8 cellular contexts compared by ENCODE assay signal in the genomic region with DNA sequence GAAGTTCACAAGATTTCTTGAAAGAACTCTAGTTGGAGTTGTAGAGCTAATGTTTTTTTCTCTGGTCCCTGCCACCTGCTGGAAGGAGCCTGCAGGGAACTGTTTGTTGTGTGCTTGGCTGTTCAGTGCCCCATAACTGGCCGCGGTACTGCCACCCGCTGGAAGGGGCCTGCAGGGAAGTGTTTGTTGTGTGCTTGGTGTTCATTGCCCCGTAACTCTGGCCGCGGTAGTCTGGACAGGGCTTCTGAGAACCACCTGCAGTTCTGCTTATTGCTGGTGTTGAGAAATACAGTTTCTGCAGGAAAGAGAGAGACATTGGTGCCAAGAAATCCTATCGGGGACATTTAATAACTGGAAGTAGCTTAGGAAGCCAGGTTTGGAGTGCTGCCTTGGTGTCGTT. TPM values are rescaled to one million over a fixed set of nuclear protein-coding genes. Genes with fewer than 3 reads are reported as not detected.
DNase-seq lines count a peak whose midpoint lies in the region; ATAC-seq and TF ChIP-seq lines count a peak whose summit lies in the region.

No MANE protein-coding gene starts in this region.

- POLR2A ChIA-PET in naive thymus-derived CD4-positive, alpha-beta T cell (lab: Charles Lee), result no interaction called here

- WGBS in liver, result 13% methylated on average over 8 of the region's 8 CpGs

- DNase-seq in NCI-H748 (lab: John Stamatoyannopoulos, UW; ENCODE audit: unreplicated experiment) (peak; percentile 67), NCI-H748 treated with DMSO at 0.1 percent for 48 hours (lab: John Stamatoyannopoulos, UW) (no peak), NCI-H510A (lab: John Stamatoyannopoulos, UW) (peak; percentile 45), cerebellum (ENCODE audit: low spot score) (peak; percentile 38), NCI-H187 treated with DMSO at 0.1 percent for 48 hours (lab: John Stamatoyannopoulos, UW) (no peak)
- DNase-seq in naive thymus-derived CD4-positive, alpha-beta T cell, result no peak

- peaks cover 0 to 60% (median 26%) of the 10 kb centered on the region in 5 donors for H3K27me3 Mint-ChIP-seq in naive thymus-derived CD4-positive, alpha-beta T cell

- H3K9me3 ChIP-seq in liver (ENCODE audit: control insufficient read depth in 4 of 4, low read length in 3 of 4), result no peaks in the 10 kb centered on the region
- H3K9me3 ChIP-seq in naive thymus-derived CD4-positive, alpha-beta T cell (ENCODE audit: control insufficient read depth in 2 of 3, low read length in 3 of 3), result no peaks in the 10 kb centered on the region

- H3K4me3 Mint-ChIP-seq in naive thymus-derived CD4-positive, alpha-beta T cell, result no peak overlapping the region

- H3K36me3 Mint-ChIP-seq in naive thymus-derived CD4-positive, alpha-beta T cell, result no peaks in the 10 kb centered on the region

- no peak overlapping the region for H3K4me3 ChIP-seq in liver (ENCODE audit: low read depth in 1 of 3, low read length in 3 of 3)
- no peak overlapping the region for H3K4me3 ChIP-seq in naive thymus-derived CD4-positive, alpha-beta T cell (ENCODE audit: low read length)

- no peak overlapping the region for H3K27ac ChIP-seq in liver (ENCODE audit: low read depth in 1 of 2, low read length in 2 of 2)
- H3K27ac ChIP-seq in naive thymus-derived CD4-positive, alpha-beta T cell (ENCODE audit: low read depth, low read length), result no peak overlapping the region

- CTCF ChIA-PET in naive thymus-derived CD4-positive, alpha-beta T cell (lab: Charles Lee), result no interaction called here

- peaks cover 0 to 2% (median 0%) of the 10 kb centered on the region in 11 donors for H3K9me3 Mint-ChIP-seq in naive thymus-derived CD4-positive, alpha-beta T cell

- H3K27me3 ChIP-seq in liver (ENCODE audit: control insufficient read depth in 4 of 4, insufficient read depth in 4 of 4, low read length in 3 of 4), result no peaks in the 10 kb centered on the region
- no peaks in the 10 kb centered on the region for H3K27me3 ChIP-seq in naive thymus-derived CD4-positive, alpha-beta T cell (ENCODE audit: control insufficient read depth in 2 of 2, insufficient read depth in 2 of 2, low read length in 2 of 2)

- H3K9ac ChIP-seq in liver (ENCODE audit: low read depth in 1 of 2, low read length in 2 of 2), result no peak overlapping the region

- peaks cover 1 to 21% (median 11%) of the 10 kb centered on the region in 4 donors for H3K4me1 ChIP-seq in liver (ENCODE audit: control insufficient read depth in 4 of 4, insufficient read depth in 4 of 4, low read length in 3 of 4)
- no peaks in the 10 kb centered on the region for H3K4me1 ChIP-seq in naive thymus-derived CD4-positive, alpha-beta T cell (ENCODE audit: control insufficient read depth in 2 of 2, insufficient read depth in 2 of 2, low read length in 2 of 2)

- H3K36me3 ChIP-seq in liver (ENCODE audit: control insufficient read depth in 4 of 4, insufficient read depth in 3 of 4, low read depth in 1 of 4, low read length in 3 of 4), result no peaks in the 10 kb centered on the region
- no peaks in the 10 kb centered on the region for H3K36me3 ChIP-seq in naive thymus-derived CD4-positive, alpha-beta T cell (ENCODE audit: control insufficient read depth in 2 of 3, insufficient read depth in 3 of 3, low read length in 3 of 3)

- no peak for ATAC-seq in naive thymus-derived CD4-positive, alpha-beta T cell
- no peak for ATAC-seq in GM21381 (IDR thresholded peaks at IDR 0.05; ENCODE audit: unreplicated experiment)

- H3K4me1 Mint-ChIP-seq in naive thymus-derived CD4-positive, alpha-beta T cell, result peaks cover 0 to 9% (median 0%) of the 10 kb centered on the region in 7 donors

- intact Hi-C loops in naive thymus-derived CD4-positive, alpha-beta T cell (cut with micrococcal nuclease), result no loop called here

- peak; percentile 76 for TF ChIP-seq CTCF in liver (IDR thresholded peaks at IDR 0.05; ENCODE audit: low read depth, low read length, missing input control)

- H3K27ac Mint-ChIP-seq in naive thymus-derived CD4-positive, alpha-beta T cell, result no peak overlapping the region

- peak; percentile 91 to 92 for TF ChIP-seq RAD21 in liver (IDR thresholded peaks at IDR 0.05)

TF ChIP-seq in liver, 16 proteins besides CTCF, POLR2A, EP300 and RAD21:
- TF ChIP-seq EGR1 (IDR thresholded peaks at IDR 0.05; ENCODE audit: low read depth in 2 of 2) (no peak), HNF4A (conservative IDR thresholded peaks at IDR 0.05) (no peak), RXRA (IDR thresholded peaks at IDR 0.05) (no peak), TAF1 (conservative IDR thresholded peaks at IDR 0.05) (no peak), HNF4G (IDR thresholded peaks at IDR 0.05) (no peak), FOXA2 (IDR thresholded peaks at IDR 0.05) (no peak), NR2F2 (IDR thresholded peaks at IDR 0.05) (no peak), FOXA1 (IDR thresholded peaks at IDR 0.05) (no peak), JUND (IDR thresholded peaks at IDR 0.05) (no peak), SP1 (IDR thresholded peaks at IDR 0.05) (no peak), YY1 (IDR thresholded peaks at IDR 0.05) (no peak), GABPA (IDR thresholded peaks at IDR 0.05 in 1 of 2, conservative IDR thresholded peaks at IDR 0.05 in 1 of 2) (no peak)
- TF ChIP-seq, protein P1, sequence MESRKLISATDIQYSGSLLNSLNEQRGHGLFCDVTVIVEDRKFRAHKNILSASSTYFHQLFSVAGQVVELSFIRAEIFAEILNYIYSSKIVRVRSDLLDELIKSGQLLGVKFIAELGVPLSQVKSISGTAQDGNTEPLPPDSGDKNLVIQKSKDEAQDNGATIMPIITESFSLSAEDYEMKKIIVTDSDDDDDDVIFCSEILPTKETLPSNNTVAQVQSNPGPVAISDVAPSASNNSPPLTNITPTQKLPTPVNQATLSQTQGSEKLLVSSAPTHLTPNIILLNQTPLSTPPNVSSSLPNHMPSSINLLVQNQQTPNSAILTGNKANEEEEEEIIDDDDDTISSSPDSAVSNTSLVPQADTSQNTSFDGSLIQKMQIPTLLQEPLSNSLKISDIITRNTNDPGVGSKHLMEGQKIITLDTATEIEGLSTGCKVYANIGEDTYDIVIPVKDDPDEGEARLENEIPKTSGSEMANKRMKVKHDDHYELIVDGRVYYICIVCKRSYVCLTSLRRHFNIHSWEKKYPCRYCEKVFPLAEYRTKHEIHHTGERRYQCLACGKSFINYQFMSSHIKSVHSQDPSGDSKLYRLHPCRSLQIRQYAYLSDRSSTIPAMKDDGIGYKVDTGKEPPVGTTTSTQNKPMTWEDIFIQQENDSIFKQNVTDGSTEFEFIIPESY (IDR thresholded peaks at IDR 0.05), result no peak
- TF ChIP-seq, protein P2, sequence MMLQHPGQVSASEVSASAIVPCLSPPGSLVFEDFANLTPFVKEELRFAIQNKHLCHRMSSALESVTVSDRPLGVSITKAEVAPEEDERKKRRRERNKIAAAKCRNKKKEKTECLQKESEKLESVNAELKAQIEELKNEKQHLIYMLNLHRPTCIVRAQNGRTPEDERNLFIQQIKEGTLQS (IDR thresholded peaks at IDR 0.05), result no peak
- TF ChIP-seq, protein P3, sequence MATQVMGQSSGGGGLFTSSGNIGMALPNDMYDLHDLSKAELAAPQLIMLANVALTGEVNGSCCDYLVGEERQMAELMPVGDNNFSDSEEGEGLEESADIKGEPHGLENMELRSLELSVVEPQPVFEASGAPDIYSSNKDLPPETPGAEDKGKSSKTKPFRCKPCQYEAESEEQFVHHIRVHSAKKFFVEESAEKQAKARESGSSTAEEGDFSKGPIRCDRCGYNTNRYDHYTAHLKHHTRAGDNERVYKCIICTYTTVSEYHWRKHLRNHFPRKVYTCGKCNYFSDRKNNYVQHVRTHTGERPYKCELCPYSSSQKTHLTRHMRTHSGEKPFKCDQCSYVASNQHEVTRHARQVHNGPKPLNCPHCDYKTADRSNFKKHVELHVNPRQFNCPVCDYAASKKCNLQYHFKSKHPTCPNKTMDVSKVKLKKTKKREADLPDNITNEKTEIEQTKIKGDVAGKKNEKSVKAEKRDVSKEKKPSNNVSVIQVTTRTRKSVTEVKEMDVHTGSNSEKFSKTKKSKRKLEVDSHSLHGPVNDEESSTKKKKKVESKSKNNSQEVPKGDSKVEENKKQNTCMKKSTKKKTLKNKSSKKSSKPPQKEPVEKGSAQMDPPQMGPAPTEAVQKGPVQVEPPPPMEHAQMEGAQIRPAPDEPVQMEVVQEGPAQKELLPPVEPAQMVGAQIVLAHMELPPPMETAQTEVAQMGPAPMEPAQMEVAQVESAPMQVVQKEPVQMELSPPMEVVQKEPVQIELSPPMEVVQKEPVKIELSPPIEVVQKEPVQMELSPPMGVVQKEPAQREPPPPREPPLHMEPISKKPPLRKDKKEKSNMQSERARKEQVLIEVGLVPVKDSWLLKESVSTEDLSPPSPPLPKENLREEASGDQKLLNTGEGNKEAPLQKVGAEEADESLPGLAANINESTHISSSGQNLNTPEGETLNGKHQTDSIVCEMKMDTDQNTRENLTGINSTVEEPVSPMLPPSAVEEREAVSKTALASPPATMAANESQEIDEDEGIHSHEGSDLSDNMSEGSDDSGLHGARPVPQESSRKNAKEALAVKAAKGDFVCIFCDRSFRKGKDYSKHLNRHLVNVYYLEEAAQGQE (IDR thresholded peaks at IDR 0.05), result no peak

RNA-seq across cellular contexts. Expression of a gene that starts 58.1 kb away (rescaled TPM):
- total RNA-seq in cerebellum (68.2 TPM), liver (1 to 10 TPM; 5.0 to 8.5 TPM)
- polyA plus RNA-seq in liver, result 1 to 10 TPM; 2.0 to 5.8 TPM
- 1 to 10 TPM in 2 of 5 experiments, under 1 TPM in 3; 0.35 to 9.6 (median 0.85) TPM for total RNA-seq in naive thymus-derived CD4-positive, alpha-beta T cell
- polyA plus RNA-seq in naive thymus-derived CD4-positive, alpha-beta T cell, result not detected

Comparison
In these comparisons a context has a peak if more than half of its experiments do, and no peak if none do; other contexts are left out.
1. DNase-seq: peak in NCI-H748 (single experiment), NCI-H510A (single experiment) and cerebellum (single experiment); none in NCI-H748 treated with DMSO at 0.1 percent for 48 hours (single experiment), naive thymus-derived CD4-positive, alpha-beta T cell (0 of 9) and NCI-H187 treated with DMSO at 0.1 percent for 48 hours (single experiment).